15 cellular contexts compared by ENCODE assay signal in the genomic region with DNA sequence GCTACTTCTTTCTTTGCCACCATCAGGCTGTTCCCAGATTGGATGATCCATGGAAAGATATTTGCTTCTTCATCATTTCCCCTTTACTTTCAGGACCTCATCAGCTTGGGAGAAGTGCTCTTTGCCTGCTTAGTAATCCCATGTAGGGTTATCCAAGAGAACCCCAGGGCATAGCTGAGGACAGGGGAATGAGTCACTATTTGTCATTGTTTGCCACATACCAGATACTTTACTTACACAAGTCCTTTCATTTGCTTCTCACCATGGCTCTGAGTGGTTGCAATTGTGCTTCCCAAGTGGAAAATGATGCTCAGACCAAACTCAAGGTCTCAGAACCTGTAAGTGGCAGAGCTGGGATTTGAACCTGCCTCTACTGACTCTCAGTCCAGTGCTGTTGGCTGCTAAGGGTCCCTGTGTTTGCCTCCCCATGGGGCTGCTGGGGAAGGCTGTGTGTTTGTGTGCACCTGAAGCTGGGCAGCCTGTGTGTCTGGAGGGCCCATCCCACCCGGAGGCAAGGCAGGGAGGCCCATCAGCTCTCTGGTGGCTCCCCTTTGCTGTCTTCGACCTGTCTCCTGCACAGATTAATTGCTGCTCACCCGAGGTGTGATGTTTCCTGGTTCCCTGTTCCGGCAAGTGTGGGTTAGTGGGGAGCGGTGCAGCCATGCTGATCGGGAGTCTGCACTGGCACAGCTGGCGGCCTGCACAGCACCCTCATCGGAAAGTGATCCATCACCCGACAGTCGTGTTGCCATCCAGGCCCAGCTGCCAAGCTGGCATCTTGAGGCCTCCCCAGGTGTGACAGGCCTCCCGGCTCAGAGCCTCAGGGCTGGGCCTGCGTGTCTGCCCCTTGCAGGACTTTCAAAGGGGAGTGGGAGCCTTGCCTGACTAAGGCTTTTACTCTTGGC.
DNase-seq lines count a peak whose midpoint lies in the region; ATAC-seq and TF ChIP-seq lines count a peak whose summit lies in the region.
"Had no signal": no experiment of that assay in that cellular context is flagged by ENCODE, and none has a peak within 500 bp of the region (broad histone marks: within the 10 kb centered on the region; RNA-seq: fewer than 3 reads in every experiment).

No MANE protein-coding gene starts in this region.

- no peak for TF ChIP-seq CTCF in mammary epithelial cell (conservative IDR thresholded peaks at IDR 0.05 in 1 of 2, IDR thresholded peaks at IDR 0.05 in 1 of 2; ENCODE audit: extremely low read depth in 1 of 2, insufficient read depth in 1 of 2, low read depth in 1 of 2, low read length in 2 of 2)

- intact Hi-C loops in mammary epithelial cell (cut with micrococcal nuclease): no loop called here

- H3K79me2 ChIP-seq in mammary epithelial cell (ENCODE audit: insufficient read depth, low read length): no peaks in the 10 kb centered on the region

- no peaks in the 10 kb centered on the region for H3K36me3 ChIP-seq in mammary epithelial cell (ENCODE audit: insufficient read depth, low read length)
- H3K36me3 ChIP-seq: sigmoid colon, SJSA1 had no signal

- CTCF ChIA-PET in mammary epithelial cell (lab: Charles Lee; ENCODE audit: low non-redundant PET): no interaction called here

- H3K4me2 ChIP-seq in mammary epithelial cell (ENCODE audit: insufficient read depth, low read depth, low read length): no peak overlapping the region

- dilution Hi-C loops in mammary epithelial cell (cut with HindIII; ENCODE audit: low sequenced_read_pairs): no loop called here

- BruUV-seq in mammary epithelial cell (replicated peaks; lab: Mats Ljungman, UMichigan): no TSS peak

- WGBS in mammary epithelial cell (ENCODE audit: low coverage, missing lambda C conversion rate): 68% methylated on average over 8 of the region's 12 CpGs

- no peaks in the 10 kb centered on the region for H3K27me3 ChIP-seq in mammary epithelial cell (ENCODE audit: insufficient read depth, low read length)
- H3K27me3 ChIP-seq: sigmoid colon, SJSA1 had no signal

- peak; percentile 7 for DNase-seq in ELF-1 (ENCODE audit: low read depth, low spot score)
- DNase-seq in LHCN-M2 (ENCODE audit: low read depth): peak; percentile 1
- peak; percentile 82 for DNase-seq in mammary epithelial cell
- peak; percentile 48 for DNase-seq in left kidney (ENCODE audit: low read depth, low spot score)
- no peak for DNase-seq in stimulated activated naive CD8-positive, alpha-beta T cell treated with anti-CD3 and anti-CD28 coated beads, Interleukin-15, Interleukin-2, amounts not matched to agents 100 U/mL and 50 U/mL, for 24 hours
- no peak for DNase-seq in activated effector memory CD4-positive, alpha-beta T cell treated with anti-CD3 and anti-CD28 coated beads, Interleukin-2, amount 50 U/mL, for 16 hours
- no peak for DNase-seq in NCI-H2171 (lab: John Stamatoyannopoulos, UW)
- no peak for DNase-seq in activated CD4-positive, alpha-beta T cell treated with anti-CD3 and anti-CD28 coated beads for 48 hours
- DNase-seq: activated B cell treated with CpG ODN at 0.5 μM for 24 hours, amniotic stem cell, dorsolateral prefrontal cortex, sigmoid colon, substantia nigra had no signal

- no peak overlapping the region for H3K4me3 ChIP-seq in mammary epithelial cell (replicated peaks in 1 of 3; ENCODE audit: insufficient read depth in 1 of 3, low read depth in 2 of 3, low read length in 3 of 3)
- H3K4me3 ChIP-seq: dorsolateral prefrontal cortex, sigmoid colon, SJSA1 had no signal

- no peak overlapping the region for H3K27ac ChIP-seq in mammary epithelial cell (ENCODE audit: insufficient read depth, low read depth, low read length)
- H3K27ac ChIP-seq: dorsolateral prefrontal cortex, HL-60, sigmoid colon, SJSA1 had no signal

- H2AFZ ChIP-seq in mammary epithelial cell (ENCODE audit: low read depth, low read length): no peak overlapping the region

- no peak overlapping the region for H3K9ac ChIP-seq in mammary epithelial cell (ENCODE audit: insufficient read depth, low read length)

- in situ Hi-C loops in mammary epithelial cell (cut with MboI; ENCODE audit: low sequenced_read_pairs in 2 of 2): no loop called here

- no peak for ATAC-seq in stimulated activated naive CD8-positive, alpha-beta T cell treated with anti-CD3 and anti-CD28 coated beads, Interleukin-15, Interleukin-2, amounts not matched to agents 100 U/mL and 50 U/mL, for 24 hours

- no peaks in the 10 kb centered on the region for H4K20me1 ChIP-seq in mammary epithelial cell (ENCODE audit: insufficient read depth, low read length)

- no peaks in the 10 kb centered on the region for H3K9me3 ChIP-seq in mammary epithelial cell (replicated peaks; ENCODE audit: insufficient read depth, low read length)
- H3K9me3 ChIP-seq: sigmoid colon, SJSA1 had no signal

- H3K4me1 ChIP-seq in mammary epithelial cell (ENCODE audit: insufficient read depth, low read length): peaks cover 6% of the 10 kb centered on the region
- H3K4me1 ChIP-seq: sigmoid colon, SJSA1 had no signal

Comparison
In these comparisons a context has a peak if more than half of its experiments do, and no peak if none do; other contexts are left out.
1. DNase-seq: peak in ELF-1 (single experiment), LHCN-M2 (single experiment), mammary epithelial cell (single experiment) and left kidney (single experiment); none in stimulated activated naive CD8-positive, alpha-beta T cell treated with anti-CD3 and anti-CD28 coated beads, Interleukin-15, Interleukin-2, amounts not matched to agents 100 U/mL and 50 U/mL, for 24 hours (single experiment), activated effector memory CD4-positive, alpha-beta T cell treated with anti-CD3 and anti-CD28 coated beads, Interleukin-2, amount 50 U/mL, for 16 hours (single experiment), NCI-H2171 (single experiment) and activated CD4-positive, alpha-beta T cell treated with anti-CD3 and anti-CD28 coated beads for 48 hours (single experiment).